18 cellular contexts compared by ENCODE assay signal in genomic region chr21:45435405-45435981, GRCh38.
"Had no signal": no experiment of that assay in that cellular context is flagged by ENCODE, and none has a peak within 500 bp of the region (broad histone marks: within the 10 kb centered on the region; RNA-seq: fewer than 3 reads in every experiment).

No MANE protein-coding gene starts in this region.

- H3K4me3 ChIP-seq: gastroesophageal sphincter, mucosa of descending colon, transverse colon had no signal

- DNase-seq: activated CD4-positive, alpha-beta T cell treated with anti-CD3 and anti-CD28 coated beads, Interleukin-2, amount 10 ng/mL, durations not matched to agents 7 days and 5 days; activated CD4-positive, CD25-positive, alpha-beta regulatory T cell; activated CD8-positive, alpha-beta memory T cell treated with anti-CD3 and anti-CD28 coated beads for 24 hours; activated naive CD8-positive, alpha-beta T cell treated with anti-CD3 and anti-CD28 coated beads for 36 hours; cerebellar nuclear complex; dermis blood vessel endothelial cell; islet precursor cell; mucosa of descending colon; naive thymus-derived CD4-positive, alpha-beta T cell; stimulated activated CD4-positive, alpha-beta T cell treated with anti-CD3 and anti-CD28 coated beads, Interleukin-4, amount 100 ng/mL, for 1 hour; stimulated activated naive B cell treated with anti-CD40 and anti-IgM and Interleukin-4, amounts not matched to agents 10 μg/mL and 1 μg/mL and 100 μg/mL, for 72 hours; SW 1271; transverse colon had no signal

- H3K27me3 ChIP-seq: gastroesophageal sphincter, transverse colon had no signal

- H3K27me3 Mint-ChIP-seq: activated CD4-positive, alpha-beta T cell treated with anti-CD3 and anti-CD28 coated beads, Interleukin-2, amount 10 ng/mL, durations not matched to agents 7 days and 5 days had no signal

- H3K36me3 ChIP-seq: gastroesophageal sphincter, transverse colon had no signal

- H3K27ac Mint-ChIP-seq: activated naive CD8-positive, alpha-beta T cell treated with anti-CD3 and anti-CD28 coated beads for 36 hours; activated T-helper 1 cell treated with anti-CD3 and anti-CD28 coated beads, Interleukin-12 subunit alpha, Interleukin-12 subunit beta, Interleukin-2, Interleukin-4 antibody, amounts not matched to agents 30 ng/mL and 10 ng/mL and 1 ng/mL, durations not matched to agents 14 hours and 24 hours and 36 hours; T-helper 2 cell treated with Interferon-gamma antibody and Interleukin-4, amounts not matched to agents 5 μg/mL and 100 μg/mL, for 36 hours had no signal

- ATAC-seq: gastroesophageal sphincter; left lobe of liver; mucosa of descending colon; naive thymus-derived CD4-positive, alpha-beta T cell; stimulated activated naive B cell treated with anti-CD40 and anti-IgM and Interleukin-4, amounts not matched to agents 10 μg/mL and 1 μg/mL and 100 μg/mL, for 72 hours had no signal

- H3K9ac ChIP-seq: parathyroid adenoma had no signal

- H3K36me3 Mint-ChIP-seq: activated naive CD8-positive, alpha-beta T cell treated with anti-CD3 and anti-CD28 coated beads for 36 hours; naive thymus-derived CD4-positive, alpha-beta T cell; stimulated activated naive B cell treated with anti-CD40 and anti-IgM and Interleukin-4, amounts not matched to agents 10 μg/mL and 1 μg/mL and 100 μg/mL, for 72 hours had no signal

- H2AFZ ChIP-seq: parathyroid adenoma had no signal

- H3K9me3 Mint-ChIP-seq: activated CD4-positive, alpha-beta T cell treated with anti-CD3 and anti-CD28 coated beads, Interleukin-2, amount 10 ng/mL, durations not matched to agents 7 days and 5 days; activated naive CD8-positive, alpha-beta T cell treated with anti-CD3 and anti-CD28 coated beads for 36 hours; activated T-helper 1 cell treated with anti-CD3 and anti-CD28 coated beads, Interleukin-12 subunit alpha, Interleukin-12 subunit beta, Interleukin-2, Interleukin-4 antibody, amounts not matched to agents 30 ng/mL and 10 ng/mL and 1 ng/mL, durations not matched to agents 14 hours and 24 hours and 36 hours; naive thymus-derived CD4-positive, alpha-beta T cell; stimulated activated naive B cell treated with anti-CD40 and anti-IgM and Interleukin-4, amounts not matched to agents 10 μg/mL and 1 μg/mL and 100 μg/mL, for 72 hours; T-helper 2 cell treated with Interferon-gamma antibody and Interleukin-4, amounts not matched to agents 5 μg/mL and 100 μg/mL, for 36 hours had no signal

- H3K9me3 ChIP-seq: gastroesophageal sphincter, mucosa of descending colon, transverse colon had no signal

- H3K79me2 ChIP-seq: parathyroid adenoma had no signal

- H3K27ac ChIP-seq: parathyroid adenoma had no signal

- H3K4me3 Mint-ChIP-seq: activated CD4-positive, alpha-beta T cell treated with anti-CD3 and anti-CD28 coated beads, Interleukin-2, amount 10 ng/mL, durations not matched to agents 7 days and 5 days; activated naive CD8-positive, alpha-beta T cell treated with anti-CD3 and anti-CD28 coated beads for 36 hours; activated T-helper 1 cell treated with anti-CD3 and anti-CD28 coated beads, Interleukin-12 subunit alpha, Interleukin-12 subunit beta, Interleukin-2, Interleukin-4 antibody, amounts not matched to agents 30 ng/mL and 10 ng/mL and 1 ng/mL, durations not matched to agents 14 hours and 24 hours and 36 hours; naive thymus-derived CD4-positive, alpha-beta T cell; stimulated activated naive B cell treated with anti-CD40 and anti-IgM and Interleukin-4, amounts not matched to agents 10 μg/mL and 1 μg/mL and 100 μg/mL, for 72 hours; T-helper 2 cell treated with Interferon-gamma antibody and Interleukin-4, amounts not matched to agents 5 μg/mL and 100 μg/mL, for 36 hours had no signal
